In the genomic region with DNA sequence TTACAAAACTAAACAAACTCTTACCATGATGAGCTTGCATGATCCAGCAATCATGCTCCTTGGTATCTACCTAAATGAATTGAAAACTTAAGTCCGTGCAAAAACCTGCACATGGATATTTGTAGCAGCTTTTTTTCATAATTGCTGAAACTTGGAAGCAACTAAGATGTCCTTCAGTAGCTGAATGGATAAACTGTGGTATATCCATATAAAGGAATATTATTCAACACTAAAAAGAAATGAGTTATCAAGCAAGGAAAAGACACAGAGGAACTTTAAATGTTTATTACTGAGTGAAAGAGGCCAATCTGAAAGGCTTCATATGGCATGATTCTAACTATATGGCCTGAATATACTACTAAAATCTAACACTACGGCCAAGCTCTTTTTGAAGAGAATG, we compare ENCODE assay signal across 34 cellular contexts.
"Had no signal": no experiment of that assay in that cellular context is flagged by ENCODE, and none has a peak within 500 bp of the region (broad histone marks: within the 10 kb centered on the region; RNA-seq: fewer than 3 reads in every experiment).

No MANE protein-coding gene starts in this region.

- H3K36me3 ChIP-seq: MG63 had no signal

- DNase-seq: Karpas-422, Kasumi-1, MG63, MM.1S, MV-4-11, NCI-H1048, NCI-H1092, NCI-H1092 treated with DMSO at 0.1 percent for 48 hours, NCI-H1105, NCI-H1105 treated with DMSO at 0.1 percent for 48 hours, NCI-H1417, NCI-H1417 treated with DMSO at 0.1 percent for 48 hours, NCI-H1436, NCI-H1436 treated with DMSO at 0.1 percent for 48 hours, NCI-H146, NCI-H1694, NCI-H1694 treated with DMSO at 0.1 percent for 48 hours, NCI-H187, NCI-H187 treated with DMSO at 0.1 percent for 48 hours, NCI-H1930, NCI-H2029, NCI-H2029 treated with DMSO at 0.1 percent for 48 hours, NCI-H2081, NCI-H2081 treated with DMSO at 0.1 percent for 48 hours, NCI-H2107, NCI-H2171, NCI-H2171 treated with DMSO at 0.1 percent for 48 hours, NCI-H2227 treated with DMSO at 0.1 percent for 48 hours, NCI-H226, NCI-H345, NCI-H446, NCI-H446 treated with DMSO at 0.1 percent for 48 hours, NCI-H510A had no signal

- H3K9ac ChIP-seq: KMS-11 had no signal

- H3K27me3 ChIP-seq: MG63 had no signal

- H3K4me2 ChIP-seq: KMS-11 had no signal

- H3K9me3 ChIP-seq: MG63 had no signal

- H3K27ac ChIP-seq: KMS-11 had no signal

- H3K4me3 ChIP-seq: MG63 had no signal
